8 cellular contexts compared by ENCODE assay signal in the genomic region with DNA sequence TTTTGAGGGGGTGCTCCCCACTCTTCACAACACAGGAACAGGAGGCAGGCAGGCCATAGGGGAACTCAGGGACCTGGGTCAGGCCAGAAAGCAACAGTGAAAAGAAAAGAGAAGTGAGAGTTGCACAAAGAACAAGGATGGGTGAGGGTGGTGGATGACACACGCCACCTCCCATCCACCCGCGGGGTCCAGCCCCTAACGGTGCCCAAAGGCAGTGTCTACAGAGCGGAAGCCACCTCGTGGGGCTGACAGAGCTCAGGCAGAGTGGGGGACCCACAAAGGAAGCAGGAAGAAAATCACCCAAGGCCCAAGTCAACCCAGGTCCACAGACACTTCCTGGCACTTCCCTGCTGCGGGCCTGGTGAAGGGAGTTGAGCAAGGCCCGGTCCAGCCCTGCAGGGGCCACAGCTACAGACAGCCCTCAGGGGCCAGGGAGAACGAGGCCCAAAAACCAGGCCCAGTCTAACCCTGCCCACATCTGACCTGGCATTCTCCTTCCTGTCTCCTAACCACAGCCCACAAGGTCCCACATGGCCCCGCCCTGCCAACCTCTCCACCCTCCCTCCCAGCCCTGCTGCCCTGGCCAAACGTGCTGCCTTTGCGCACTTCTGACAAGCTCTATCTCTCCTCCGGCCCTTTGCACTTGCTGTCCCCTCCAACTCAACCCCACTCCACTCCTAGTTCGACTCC. TPM values are rescaled to one million over a fixed set of nuclear protein-coding genes. Genes with fewer than 3 reads are reported as not detected.
A peak's percentile ranks its signal among the peaks of the same experiment; 100 is the strongest.
DNase-seq lines count a peak whose midpoint lies in the region; ATAC-seq and TF ChIP-seq lines count a peak whose summit lies in the region.

No MANE protein-coding gene starts in this region.

- no peaks in the 10 kb centered on the region for H3K4me1 ChIP-seq in osteoblast (ENCODE audit: insufficient read depth, low read length)

- no peak overlapping the region for H3K4me2 ChIP-seq in osteoblast (ENCODE audit: insufficient read depth, low read length)

- H3K36me3 ChIP-seq in osteoblast (ENCODE audit: insufficient read depth, low read length), result no peaks in the 10 kb centered on the region

- no peak overlapping the region for H2AFZ ChIP-seq in osteoblast (ENCODE audit: low read length)

- no peak overlapping the region for H3K4me3 ChIP-seq in osteoblast (ENCODE audit: insufficient read depth, low read length)

- no peak for TF ChIP-seq CTCF in osteoblast (IDR thresholded peaks at IDR 0.05; ENCODE audit: extremely low read depth, low read depth, low read length)

- ATAC-seq in GM21447 (IDR thresholded peaks at IDR 0.05; ENCODE audit: unreplicated experiment) (peak; percentile 89), esophagus mucosa (peak; percentile 79)

- no peaks in the 10 kb centered on the region for H4K20me1 ChIP-seq in osteoblast (ENCODE audit: insufficient read depth, low read length)

- DNase-seq in GDM1 (lab: John Stamatoyannopoulos, UW), result peak; percentile 96
- DNase-seq in HT1080 (ENCODE audit: low read depth), result peak; percentile 17
- peak; percentile 75 for DNase-seq in activated CD4-positive, alpha-beta T cell treated with anti-CD3 and anti-CD28 coated beads for 48 hours
- peak; percentile 31 to 36 (median 33) for DNase-seq in stimulated activated CD4-positive, alpha-beta T cell treated with anti-CD3 and anti-CD28 coated beads, TNF-alpha, amount 100 ng/mL, for 1 hour (ENCODE audit: low read depth in 3 of 3, low spot score in 1 of 3)
- no peak for DNase-seq in osteoblast (ENCODE audit: insufficient read length, low spot score, missing footprints)
- DNase-seq in NCI-H1092 treated with DMSO at 0.1 percent for 48 hours (lab: John Stamatoyannopoulos, UW), result no peak

- H3K9me3 ChIP-seq in osteoblast (ENCODE audit: low read depth, low read length), result no peaks in the 10 kb centered on the region

- H3K27me3 ChIP-seq in osteoblast (ENCODE audit: insufficient read depth, low read length), result peaks cover 14% of the 10 kb centered on the region

- no peaks in the 10 kb centered on the region for H3K79me2 ChIP-seq in osteoblast (ENCODE audit: insufficient read depth, low read length)

- no peak overlapping the region for H3K27ac ChIP-seq in osteoblast (ENCODE audit: low read depth, low read length)

RNA-seq across cellular contexts. Expression of a gene that starts 5.9 kb away (rescaled TPM):
- 0.23 and 0.39 TPM in 2 replicates for total RNA-seq in HT1080 (2014; rRNA removed; shearing (Covaris generic))
- polyA plus RNA-seq in HT1080 (2015; cell fraction: cytosol; rRNA removed), result 0.19 TPM in 2 replicates
- 0.30 and 0.87 TPM in 2 replicates for polyA plus RNA-seq in HT1080 (2015; cell fraction: nucleus; rRNA removed)
- total RNA-seq in esophagus mucosa, result 14.9 TPM
- under 0.01 TPM in 2 replicates for total RNA-seq in osteoblast

Comparison
In these comparisons a context has a peak if more than half of its experiments do, and no peak if none do; other contexts are left out.
1. DNase-seq: peak in GDM1 (single experiment), HT1080 (single experiment), activated CD4-positive, alpha-beta T cell treated with anti-CD3 and anti-CD28 coated beads for 48 hours (single experiment) and stimulated activated CD4-positive, alpha-beta T cell treated with anti-CD3 and anti-CD28 coated beads, TNF-alpha, amount 100 ng/mL, for 1 hour (3 of 3); none in osteoblast (single experiment) and NCI-H1092 treated with DMSO at 0.1 percent for 48 hours (single experiment).
2. RNA of a gene that starts 5.9 kb away (total RNA-seq): 14.9 TPM in esophagus mucosa (single experiment); 0.23 to 0.39 TPM in HT1080 and under 0.01 TPM in osteoblast; every median in the first group is over 10 times any median in the second.